In the genomic region with DNA sequence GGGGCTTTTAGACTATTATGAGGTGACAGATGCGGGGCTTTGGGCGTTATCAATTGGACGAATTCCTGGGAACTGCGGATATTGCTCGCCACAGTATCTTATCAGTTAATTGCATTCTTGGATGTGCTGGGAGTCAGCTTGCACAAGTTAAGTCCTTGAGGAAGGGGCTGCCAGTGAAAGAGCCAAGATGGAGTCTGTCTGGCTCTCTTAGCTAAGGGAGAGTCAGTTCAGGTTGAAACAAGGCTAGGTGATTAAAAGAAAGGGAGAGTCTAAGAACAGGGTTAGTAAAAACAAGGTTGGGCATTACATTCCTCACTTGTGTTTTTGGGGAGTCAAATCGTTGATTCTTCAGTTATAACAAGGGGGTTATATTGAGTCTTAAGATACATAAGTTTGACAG, we compare ENCODE assay signal across 4 cellular contexts.
A peak's percentile ranks its signal among the peaks of the same experiment; 100 is the strongest.
DNase-seq lines count a peak whose midpoint lies in the region; ATAC-seq, FAIRE-seq and TF ChIP-seq lines count a peak whose summit lies in the region.
"Not testable (repeated sequence)": the region's sequence is repeated elsewhere in the genome, so short reads cannot be mapped to it uniquely, and the experiment has no call there.

No MANE protein-coding gene starts in this region.

- not testable (repeated sequence) for TF ChIP-seq CTCF in Caco-2 (IDR thresholded peaks at IDR 0.05; ENCODE audit: insufficient read depth in 1 of 2, low read depth in 1 of 2, low read length in 1 of 2, severe bottlenecking in 1 of 2, unreplicated experiment in 1 of 2); K562 (IDR thresholded peaks at IDR 0.05 in 2 of 3, conservative IDR thresholded peaks at IDR 0.05 in 1 of 3; ENCODE audit: insufficient read depth in 2 of 3, low read depth in 1 of 3, low read length in 3 of 3); progenitor cell of endocrine pancreas (IDR thresholded peaks at IDR 0.05; ENCODE audit: unreplicated experiment)

- H3K27ac Mint-ChIP-seq in Caco-2 (ENCODE audit: unreplicated experiment) (peak overlapping the region; percentile 53), T-helper 17 cell (peak overlapping the region; percentile 98), progenitor cell of endocrine pancreas (peak overlapping the region; percentile 70)

- not testable (repeated sequence) for FAIRE-seq in K562 (lab: Jason Lieb, UNC)

- not testable (repeated sequence) for H3K4me1 ChIP-seq in Caco-2
- H3K4me1 ChIP-seq in K562 (replicated peaks in 1 of 2; ENCODE audit: control insufficient read depth in 2 of 2, insufficient read depth in 2 of 2, low read length in 2 of 2): peaks cover 0 to 15% of the 10 kb centered on the region in 2 experiments; a peak in 3 of 5 replicates

- H3K9ac ChIP-seq in K562 (ENCODE audit: insufficient read depth in 1 of 2, low read depth in 2 of 2, low read length in 2 of 2): not testable (repeated sequence)

- not testable (repeated sequence) for H3K4me2 ChIP-seq in K562 (ENCODE audit: insufficient read depth, low read length)

- H3K4me1 Mint-ChIP-seq in Caco-2 (ENCODE audit: low read depth, unreplicated experiment): peaks cover 36% of the 10 kb centered on the region
- peaks cover 15% of the 10 kb centered on the region for H3K4me1 Mint-ChIP-seq in T-helper 17 cell
- peaks cover 42% of the 10 kb centered on the region for H3K4me1 Mint-ChIP-seq in progenitor cell of endocrine pancreas (ENCODE audit: low read depth)

- H2AFZ ChIP-seq in K562 (ENCODE audit: low read depth, low read length): not testable (repeated sequence)

- ATAC-seq in T-helper 17 cell, K562: not testable (repeated sequence)

- TF ChIP-seq RAD21 in K562 (CRISPR knock-in tag; conservative IDR thresholded peaks at IDR 0.05 in 1 of 2, IDR thresholded peaks at IDR 0.05 in 1 of 2): not testable (repeated sequence)

- WGBS in K562 (ENCODE audit: insufficient coverage, low coverage, missing lambda C conversion rate): 7% methylated on average over 6 of the region's 6 CpGs

- H3K9me3 ChIP-seq in Caco-2; T-helper 17 cell (ENCODE audit: control insufficient read depth, low read length, poor library complexity, severe bottlenecking); K562 (replicated peaks; ENCODE audit: control insufficient read depth, insufficient read depth, low read depth, low read length): not testable (repeated sequence)

- H4K20me1 ChIP-seq in K562 (replicated peaks; ENCODE audit: control insufficient read depth, insufficient read depth, low read length): not testable (repeated sequence)

- not testable (repeated sequence) for TF ChIP-seq EP300 in K562 (IDR thresholded peaks at IDR 0.05; ENCODE audit: low read length)

- not testable (repeated sequence) for H3K4me3 Mint-ChIP-seq in Caco-2 (ENCODE audit: unreplicated experiment); T-helper 17 cell; progenitor cell of endocrine pancreas (ENCODE audit: low read depth)

- not testable (repeated sequence) for H3K79me2 ChIP-seq in K562 (ENCODE audit: control insufficient read depth, insufficient read depth, low read length)

- not testable (repeated sequence) for H3K27me3 ChIP-seq in Caco-2 (replicated peaks; ENCODE audit: control insufficient read depth, insufficient read depth, low read length); K562 (ENCODE audit: control insufficient read depth in 2 of 2, insufficient read depth in 2 of 2, low read length in 2 of 2)

- intact Hi-C loops in Caco-2 (cut with micrococcal nuclease; ENCODE audit: unreplicated experiment); K562 (cut with micrococcal nuclease): not testable (repeated sequence)

- peaks cover 17% of the 10 kb centered on the region for H3K36me3 Mint-ChIP-seq in Caco-2 (ENCODE audit: insufficient read depth, unreplicated experiment)
- H3K36me3 Mint-ChIP-seq in T-helper 17 cell (ENCODE audit: low read depth); progenitor cell of endocrine pancreas (ENCODE audit: insufficient read depth): not testable (repeated sequence)

- DNase-seq in Caco-2; T-helper 17 cell; K562 (ENCODE audit: extremely low read depth in 1 of 4, low spot score in 3 of 4); progenitor cell of endocrine pancreas (ENCODE audit: low spot score, unreplicated experiment): not testable (repeated sequence)

- not testable (repeated sequence) for H3K4me3 ChIP-seq in Caco-2 (ENCODE audit: low read depth, low read length); K562

- in situ Hi-C loops in K562 (cut with MboI): not testable (repeated sequence)

- POLR2A ChIA-PET in Caco-2 (lab: Charles Lee); K562 (lab: Yijun Ruan, JAX): not testable (repeated sequence)

- BruUV-seq in Caco-2 (replicated peaks; lab: Mats Ljungman, UMichigan); K562 (replicated peaks; lab: Mats Ljungman, UMichigan): not testable (repeated sequence)

- not testable (repeated sequence) for H3K27ac ChIP-seq in K562 (ENCODE audit: extremely low read depth, low read depth, low read length)

- CTCF ChIA-PET in Caco-2 (lab: Charles Lee); K562 (lab: Yijun Ruan, JAX; ENCODE audit: low intra/inter-chr PET ratio): not testable (repeated sequence)

- not testable (repeated sequence) for H3K27me3 Mint-ChIP-seq in Caco-2 (ENCODE audit: insufficient read depth, unreplicated experiment); progenitor cell of endocrine pancreas
- H3K27me3 Mint-ChIP-seq in T-helper 17 cell: peaks cover 11% of the 10 kb centered on the region

- H3K9me1 ChIP-seq in K562 (ENCODE audit: control insufficient read depth, insufficient read depth, low read length): not testable (repeated sequence)

- H3K36me3 ChIP-seq in Caco-2 (ENCODE audit: control insufficient read depth, insufficient read depth, low read length); K562 (ENCODE audit: control insufficient read depth, insufficient read depth, low read length): not testable (repeated sequence)

- TF ChIP-seq POLR2A in K562 (conservative IDR thresholded peaks at IDR 0.05): not testable (repeated sequence)

- H3K9me3 Mint-ChIP-seq in Caco-2 (ENCODE audit: unreplicated experiment); progenitor cell of endocrine pancreas (ENCODE audit: low read depth): not testable (repeated sequence)

TF ChIP-seq in K562, 482 proteins besides CTCF, POLR2A, EP300 and RAD21 (continues in another document):
- peak; percentile 71; the same call in 1 of the 2 replicates for TF ChIP-seq ZNF668 (CRISPR knock-in tag; IDR thresholded peaks at IDR 0.05)
- TF ChIP-seq TEAD2 (tag; IDR thresholded peaks at IDR 0.05): 0 out of 2 replicates have a peak, but pooled peaks have one; percentile 46
- TF ChIP-seq, protein P1, sequence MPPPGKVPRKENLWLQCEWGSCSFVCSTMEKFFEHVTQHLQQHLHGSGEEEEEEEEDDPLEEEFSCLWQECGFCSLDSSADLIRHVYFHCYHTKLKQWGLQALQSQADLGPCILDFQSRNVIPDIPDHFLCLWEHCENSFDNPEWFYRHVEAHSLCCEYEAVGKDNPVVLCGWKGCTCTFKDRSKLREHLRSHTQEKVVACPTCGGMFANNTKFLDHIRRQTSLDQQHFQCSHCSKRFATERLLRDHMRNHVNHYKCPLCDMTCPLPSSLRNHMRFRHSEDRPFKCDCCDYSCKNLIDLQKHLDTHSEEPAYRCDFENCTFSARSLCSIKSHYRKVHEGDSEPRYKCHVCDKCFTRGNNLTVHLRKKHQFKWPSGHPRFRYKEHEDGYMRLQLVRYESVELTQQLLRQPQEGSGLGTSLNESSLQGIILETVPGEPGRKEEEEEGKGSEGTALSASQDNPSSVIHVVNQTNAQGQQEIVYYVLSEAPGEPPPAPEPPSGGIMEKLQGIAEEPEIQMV (tag; conservative IDR thresholded peaks at IDR 0.05; ENCODE audit: low read depth): peak; percentile 69; the same call in 1 of the 2 replicates
- TF ChIP-seq CBFA2T3 (IDR thresholded peaks at IDR 0.05): peak; percentile 19; the same call in 1 of the 2 replicates
- peak; percentile 68; the same call in 1 of the 2 replicates for TF ChIP-seq ZNF76 (CRISPR knock-in tag; IDR thresholded peaks at IDR 0.05; ENCODE audit: borderline replicate concordance)
- peak; percentile 68 for TF ChIP-seq PTRF (tag; IDR thresholded peaks at IDR 0.05)
- TF ChIP-seq NR4A1 (CRISPR knock-in tag; IDR thresholded peaks at IDR 0.05): not testable (repeated sequence)
- peak; percentile 92 for TF ChIP-seq NR4A1 (tag; IDR thresholded peaks at IDR 0.05)
- peak; percentile 87 for TF ChIP-seq ZNF583 (CRISPR knock-in tag; IDR thresholded peaks at IDR 0.05)
- peak; percentile 44; the same call in 1 of the 2 replicates for TF ChIP-seq TAF7 (tag; IDR thresholded peaks at IDR 0.05)
- TF ChIP-seq, protein P2, sequence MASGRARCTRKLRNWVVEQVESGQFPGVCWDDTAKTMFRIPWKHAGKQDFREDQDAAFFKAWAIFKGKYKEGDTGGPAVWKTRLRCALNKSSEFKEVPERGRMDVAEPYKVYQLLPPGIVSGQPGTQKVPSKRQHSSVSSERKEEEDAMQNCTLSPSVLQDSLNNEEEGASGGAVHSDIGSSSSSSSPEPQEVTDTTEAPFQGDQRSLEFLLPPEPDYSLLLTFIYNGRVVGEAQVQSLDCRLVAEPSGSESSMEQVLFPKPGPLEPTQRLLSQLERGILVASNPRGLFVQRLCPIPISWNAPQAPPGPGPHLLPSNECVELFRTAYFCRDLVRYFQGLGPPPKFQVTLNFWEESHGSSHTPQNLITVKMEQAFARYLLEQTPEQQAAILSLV (tag; IDR thresholded peaks at IDR 0.05): peak; percentile 83
- TF ChIP-seq CXXC5 (CRISPR knock-in tag; IDR thresholded peaks at IDR 0.05): peak; percentile 67
- peak; percentile 83 for TF ChIP-seq ZNF41 (CRISPR knock-in tag; conservative IDR thresholded peaks at IDR 0.05)
